Comparison of ENCODE assay signal across 8 cellular contexts in the genomic region with DNA sequence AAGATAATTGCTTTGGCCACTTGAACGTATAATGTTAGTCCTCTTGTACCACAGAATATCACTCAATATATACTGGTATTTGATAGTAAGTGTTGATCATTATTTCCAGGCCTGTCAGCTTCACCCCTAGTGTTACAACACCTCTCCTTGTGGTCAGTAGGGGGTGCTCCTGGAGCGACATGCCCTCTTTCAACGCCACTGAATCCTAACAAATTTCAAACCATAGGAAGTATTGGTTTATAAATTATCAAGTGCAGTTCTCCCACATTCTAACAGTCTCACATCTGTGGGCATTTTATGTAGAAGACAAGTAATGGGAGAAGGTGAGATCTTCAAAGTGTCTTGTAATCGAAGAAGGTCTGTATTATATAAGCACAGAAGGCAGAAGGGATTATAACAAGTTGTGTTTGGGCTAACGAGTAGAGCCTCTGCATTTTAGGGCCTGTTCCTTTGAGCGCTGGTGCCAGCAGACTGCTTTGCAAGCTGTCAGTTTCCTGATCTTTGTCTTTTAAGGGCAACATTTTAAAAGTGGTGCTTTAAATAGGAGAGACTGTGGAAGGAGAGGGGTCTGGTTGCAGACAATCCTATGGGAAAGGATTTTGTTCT. TPM values are rescaled to one million over a fixed set of nuclear protein-coding genes. Genes with fewer than 3 reads are reported as not detected.
DNase-seq lines count a peak whose midpoint lies in the region; ATAC-seq, FAIRE-seq and TF ChIP-seq lines count a peak whose summit lies in the region.
"Had no signal": no experiment of that assay in that cellular context is flagged by ENCODE, and none has a peak within 500 bp of the region (broad histone marks: within the 10 kb centered on the region; RNA-seq: fewer than 3 reads in every experiment).

No MANE protein-coding gene starts in this region.

- 32 to 38% (median 36%) methylated on average over 6 of the region's 6 CpGs for WGBS in spleen, 5 donors

- H3K4me1 Mint-ChIP-seq in neural crest cell = no peaks in the 10 kb centered on the region
- H3K4me1 Mint-ChIP-seq: activated naive CD4-positive, alpha-beta T cell treated with anti-CD3 and anti-CD28 coated beads, Interleukin-2, amount 50 U/mL, for 24 hours had no signal

- peaks cover 0 to 16% (median 0%) of the 10 kb centered on the region in 7 donors for H3K27me3 ChIP-seq in spleen (replicated peaks in 1 of 7)

- FAIRE-seq in GM18507 (lab: Jason Lieb, UNC) = peak; percentile 33

- H3K4me1 ChIP-seq in spleen = no peaks in the 10 kb centered on the region

- no peaks in the 10 kb centered on the region for H3K36me3 ChIP-seq in spleen

- no peak overlapping the region for H3K4me3 ChIP-seq in astrocyte of the cerebellum (ENCODE audit: low read depth, low read length)
- H3K4me3 ChIP-seq in spleen = no peak overlapping the region

- no peak for TF ChIP-seq POLR2A in spleen (IDR thresholded peaks at IDR 0.05)

- DNase-seq in GM18507 (ENCODE audit: extremely low spot score, insufficient read length, low read depth) (no peak), HPDE6-E6E7 (ENCODE audit: extremely low spot score) (peak; percentile 16), astrocyte of the cerebellum (ENCODE audit: low read depth) (no peak), neural crest cell (ENCODE audit: low read depth, low spot score) (no peak), spleen (no peak)
- no peak for DNase-seq in NK-92 treated with Interleukin-12 subunit alpha and Interleukin-12 subunit beta, amount 100 ng/mL, for 24 hours (lab: John Stamatoyannopoulos, UW)

- intact Hi-C loops in spleen (cut with DNase I; ENCODE audit: low total_unique reads) = no loop called here

- TF ChIP-seq CTCF in astrocyte of the cerebellum (IDR thresholded peaks at IDR 0.05; ENCODE audit: low read depth, low read length, missing control alignments) (peak; percentile 18), neural crest cell (conservative IDR thresholded peaks at IDR 0.05) (peak; percentile 54), spleen (IDR thresholded peaks at IDR 0.05 in 8 of 11, conservative IDR thresholded peaks at IDR 0.05 in 3 of 11) (peak in 2 of 11 experiments; percentile 8 to 11)

- no peak overlapping the region for H3K27ac Mint-ChIP-seq in neural crest cell (ENCODE audit: unreplicated experiment)
- H3K27ac Mint-ChIP-seq: activated naive CD4-positive, alpha-beta T cell treated with anti-CD3 and anti-CD28 coated beads, Interleukin-2, amount 50 U/mL, for 24 hours had no signal

- peaks cover 4% of the 10 kb centered on the region for H3K36me3 Mint-ChIP-seq in neural crest cell (ENCODE audit: low read depth)
- H3K36me3 Mint-ChIP-seq: activated naive CD4-positive, alpha-beta T cell treated with anti-CD3 and anti-CD28 coated beads, Interleukin-2, amount 50 U/mL, for 24 hours had no signal

- H3K4me3 Mint-ChIP-seq in neural crest cell = no peak overlapping the region
- H3K4me3 Mint-ChIP-seq: activated naive CD4-positive, alpha-beta T cell treated with anti-CD3 and anti-CD28 coated beads, Interleukin-2, amount 50 U/mL, for 24 hours had no signal

- no peak for ATAC-seq in HG02763 (IDR thresholded peaks at IDR 0.05; ENCODE audit: unreplicated experiment)

- peaks cover 0 to 10% (median 5%) of the 10 kb centered on the region in 8 donors for H3K9me3 ChIP-seq in spleen

- peaks cover 6% of the 10 kb centered on the region for H3K9me3 Mint-ChIP-seq in neural crest cell

- no peak overlapping the region for H3K27ac ChIP-seq in spleen

- H3K27me3 Mint-ChIP-seq in neural crest cell (ENCODE audit: low read depth) = peaks cover 5% of the 10 kb centered on the region

- in situ Hi-C loops in astrocyte of the cerebellum (cut with HindIII; ENCODE audit: low sequenced_read_pairs) = no loop called here

RNA-seq across cellular contexts. Expression of a gene that starts 57.1 kb away (rescaled TPM):
- total RNA-seq in neural crest cell = 19.4 and 20.6 TPM in 2 replicates
- 10 to 100 TPM in 5 of 7 donors, 1 to 10 TPM in 2; 6.5 to 22.8 (median 13.2) TPM for total RNA-seq in spleen
- polyA plus RNA-seq in spleen = 1 to 10 TPM; 5.1 to 7.3 (median 5.8) TPM
